2 cellular contexts compared by ENCODE assay signal in the genomic region with DNA sequence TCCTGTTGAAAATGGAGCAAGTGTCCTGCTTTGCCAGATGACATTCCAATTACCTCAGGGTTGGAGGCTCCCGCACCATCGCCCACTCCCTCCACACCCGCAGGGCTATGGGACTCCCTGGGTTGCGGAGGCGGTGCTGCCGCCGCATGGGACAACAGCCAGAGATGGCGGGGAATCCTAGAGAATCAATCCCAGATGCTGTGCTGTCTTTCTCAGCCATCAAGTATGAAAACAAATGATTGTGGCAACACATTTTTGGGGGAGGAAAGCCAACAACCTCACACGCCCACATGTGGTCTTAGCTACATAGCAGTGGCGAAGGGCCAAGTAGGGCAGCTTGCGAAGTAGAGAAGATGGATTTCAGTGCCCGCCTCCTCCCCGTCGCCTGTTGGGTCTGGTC.
TF ChIP-seq lines count a peak whose summit lies in the region.

No MANE protein-coding gene starts in this region.

TF ChIP-seq in HEK293, 187 proteins besides CTCF, POLR2A, EP300 and RAD21 (continued from another document):
- TF ChIP-seq EGR2 (tag by site-specific recombination; IDR thresholded peaks at IDR 0.05; ENCODE audit: low read depth) (peak; percentile 92), ZFHX2 (tag by site-specific recombination; conservative IDR thresholded peaks at IDR 0.05) (peak; percentile 94)

TF ChIP-seq in GM12878, 131 proteins besides CTCF, POLR2A, EP300 and RAD21:
- no peak for TF ChIP-seq PAX5 (IDR thresholded peaks at IDR 0.05; ENCODE audit: borderline replicate concordance, low read depth, low read length)
- TF ChIP-seq REST (IDR thresholded peaks at IDR 0.05; ENCODE audit: low read depth, low read length) = no peak
- TF ChIP-seq IKZF2 (IDR thresholded peaks at IDR 0.05) = 0 out of 4 replicates have a peak, but pooled peaks of 1 of the 2 experiments have one; percentile 32
- TF ChIP-seq, protein P1, sequence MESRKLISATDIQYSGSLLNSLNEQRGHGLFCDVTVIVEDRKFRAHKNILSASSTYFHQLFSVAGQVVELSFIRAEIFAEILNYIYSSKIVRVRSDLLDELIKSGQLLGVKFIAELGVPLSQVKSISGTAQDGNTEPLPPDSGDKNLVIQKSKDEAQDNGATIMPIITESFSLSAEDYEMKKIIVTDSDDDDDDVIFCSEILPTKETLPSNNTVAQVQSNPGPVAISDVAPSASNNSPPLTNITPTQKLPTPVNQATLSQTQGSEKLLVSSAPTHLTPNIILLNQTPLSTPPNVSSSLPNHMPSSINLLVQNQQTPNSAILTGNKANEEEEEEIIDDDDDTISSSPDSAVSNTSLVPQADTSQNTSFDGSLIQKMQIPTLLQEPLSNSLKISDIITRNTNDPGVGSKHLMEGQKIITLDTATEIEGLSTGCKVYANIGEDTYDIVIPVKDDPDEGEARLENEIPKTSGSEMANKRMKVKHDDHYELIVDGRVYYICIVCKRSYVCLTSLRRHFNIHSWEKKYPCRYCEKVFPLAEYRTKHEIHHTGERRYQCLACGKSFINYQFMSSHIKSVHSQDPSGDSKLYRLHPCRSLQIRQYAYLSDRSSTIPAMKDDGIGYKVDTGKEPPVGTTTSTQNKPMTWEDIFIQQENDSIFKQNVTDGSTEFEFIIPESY (IDR thresholded peaks at IDR 0.05) = 0 out of 2 replicates have a peak, but pooled peaks have one; percentile 29
- 0 out of 2 replicates have a peak, but pooled peaks have one; percentile 12 for TF ChIP-seq BCL11A (IDR thresholded peaks at IDR 0.05; ENCODE audit: low read depth, low read length)
- TF ChIP-seq, protein P2, sequence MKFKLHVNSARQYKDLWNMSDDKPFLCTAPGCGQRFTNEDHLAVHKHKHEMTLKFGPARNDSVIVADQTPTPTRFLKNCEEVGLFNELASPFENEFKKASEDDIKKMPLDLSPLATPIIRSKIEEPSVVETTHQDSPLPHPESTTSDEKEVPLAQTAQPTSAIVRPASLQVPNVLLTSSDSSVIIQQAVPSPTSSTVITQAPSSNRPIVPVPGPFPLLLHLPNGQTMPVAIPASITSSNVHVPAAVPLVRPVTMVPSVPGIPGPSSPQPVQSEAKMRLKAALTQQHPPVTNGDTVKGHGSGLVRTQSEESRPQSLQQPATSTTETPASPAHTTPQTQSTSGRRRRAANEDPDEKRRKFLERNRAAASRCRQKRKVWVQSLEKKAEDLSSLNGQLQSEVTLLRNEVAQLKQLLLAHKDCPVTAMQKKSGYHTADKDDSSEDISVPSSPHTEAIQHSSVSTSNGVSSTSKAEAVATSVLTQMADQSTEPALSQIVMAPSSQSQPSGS (IDR thresholded peaks at IDR 0.05; ENCODE audit: low read length) = no peak
- peak; percentile 64; the same call in 1 of the 2 replicates for TF ChIP-seq MLLT1 (IDR thresholded peaks at IDR 0.05)
- TF ChIP-seq RAD51 (IDR thresholded peaks at IDR 0.05) = no peak
- TF ChIP-seq IKZF1 (conservative IDR thresholded peaks at IDR 0.05) = peak; percentile 59
TF ChIP-seq in GM12878: peak in this region for 5.
